Comparison of ENCODE assay signal across 17 cellular contexts in the genomic region with DNA sequence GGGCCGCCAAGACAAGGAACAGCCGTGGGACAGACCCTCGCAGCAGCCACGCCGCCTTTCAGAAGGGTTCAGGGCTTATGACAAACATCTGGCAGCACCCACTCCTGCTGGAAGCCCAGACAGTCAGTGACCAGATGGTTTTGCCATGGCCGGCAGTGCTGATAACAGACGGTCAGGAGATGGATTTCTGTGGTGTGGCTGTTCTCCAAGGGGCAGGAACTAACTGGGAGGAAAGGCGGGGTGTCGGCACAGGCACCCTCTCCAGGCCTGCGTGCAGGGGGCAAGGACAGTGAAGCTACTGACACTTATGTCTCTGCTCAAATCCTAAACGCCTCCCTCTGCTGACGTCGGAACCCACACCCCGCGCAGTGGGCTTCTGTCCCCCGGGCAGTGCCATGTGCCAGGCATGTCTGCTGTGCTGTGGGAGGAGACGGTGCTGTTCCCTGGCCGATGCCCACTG.
"Had no signal": no experiment of that assay in that cellular context is flagged by ENCODE, and none has a peak within 500 bp of the region (broad histone marks: within the 10 kb centered on the region; RNA-seq: fewer than 3 reads in every experiment).

No MANE protein-coding gene starts in this region.

- H3K9me3 ChIP-seq: esophagus muscularis mucosa, pancreas, uterus had no signal

- H3K27me3 Mint-ChIP-seq: activated CD4-positive, alpha-beta T cell treated with anti-CD3 and anti-CD28 coated beads, Interleukin-2, amount 10 ng/mL, durations not matched to agents 7 days and 5 days; activated naive CD4-positive, alpha-beta T cell treated with anti-CD3 and anti-CD28 coated beads, Interleukin-2, amount 10 ng/mL, durations not matched to agents 7 days and 5 days; stimulated activated naive B cell treated with anti-CD40 and anti-IgM and Interleukin-4, amounts not matched to agents 10 μg/mL and 1 μg/mL and 100 μg/mL, for 72 hours had no signal

- DNase-seq: activated CD4-positive, alpha-beta T cell treated with anti-CD3 and anti-CD28 coated beads, Interleukin-2, amount 10 ng/mL, durations not matched to agents 7 days and 5 days; activated naive CD4-positive, alpha-beta T cell treated with anti-CD3 and anti-CD28 coated beads, Interleukin-2, amount 10 ng/mL, durations not matched to agents 7 days and 5 days; activated T-cell treated with anti-CD3 and anti-CD28 coated beads for 4 hours; hypothalamus; kidney glomerular epithelial cell; mesendoderm; pancreas; stimulated activated CD4-positive, alpha-beta T cell treated with anti-CD3 and anti-CD28 coated beads, Interleukin-4, amount 100 ng/mL, for 1 hour; stimulated activated naive B cell treated with anti-CD40 and anti-IgM and Interleukin-4, amounts not matched to agents 10 μg/mL and 1 μg/mL and 100 μg/mL, for 72 hours; T-cell; T-helper 9 cell; uterus had no signal

- H3K4me1 Mint-ChIP-seq: activated CD4-positive, alpha-beta T cell treated with anti-CD3 and anti-CD28 coated beads, Interleukin-2, amount 10 ng/mL, durations not matched to agents 7 days and 5 days; activated naive CD4-positive, alpha-beta T cell treated with anti-CD3 and anti-CD28 coated beads, Interleukin-2, amount 10 ng/mL, durations not matched to agents 7 days and 5 days; stimulated activated naive B cell treated with anti-CD40 and anti-IgM and Interleukin-4, amounts not matched to agents 10 μg/mL and 1 μg/mL and 100 μg/mL, for 72 hours; T-cell had no signal

- H3K4me3 ChIP-seq: esophagus muscularis mucosa, pancreas, tibial nerve, uterus had no signal

- ATAC-seq: pancreas; stimulated activated naive B cell treated with anti-CD40 and anti-IgM and Interleukin-4, amounts not matched to agents 10 μg/mL and 1 μg/mL and 100 μg/mL, for 72 hours; T-cell had no signal

- H3K36me3 ChIP-seq: esophagus muscularis mucosa, pancreas, tibial nerve, uterus had no signal

- FAIRE-seq: colon, endometrium, pancreas had no signal

- H3K27ac ChIP-seq: esophagus muscularis mucosa, pancreas, tibial nerve, uterus had no signal

- H3K36me3 Mint-ChIP-seq: activated naive CD4-positive, alpha-beta T cell treated with anti-CD3 and anti-CD28 coated beads, Interleukin-2, amount 10 ng/mL, durations not matched to agents 7 days and 5 days; stimulated activated naive B cell treated with anti-CD40 and anti-IgM and Interleukin-4, amounts not matched to agents 10 μg/mL and 1 μg/mL and 100 μg/mL, for 72 hours; T-cell had no signal

- H3K27me3 ChIP-seq: esophagus muscularis mucosa, pancreas, tibial nerve, uterus had no signal

- H3K4me1 ChIP-seq: esophagus muscularis mucosa, pancreas, tibial nerve, uterus had no signal

- H3K4me3 Mint-ChIP-seq: activated CD4-positive, alpha-beta T cell treated with anti-CD3 and anti-CD28 coated beads, Interleukin-2, amount 10 ng/mL, durations not matched to agents 7 days and 5 days; activated naive CD4-positive, alpha-beta T cell treated with anti-CD3 and anti-CD28 coated beads, Interleukin-2, amount 10 ng/mL, durations not matched to agents 7 days and 5 days; stimulated activated naive B cell treated with anti-CD40 and anti-IgM and Interleukin-4, amounts not matched to agents 10 μg/mL and 1 μg/mL and 100 μg/mL, for 72 hours; T-cell had no signal

- H3K9me3 Mint-ChIP-seq: activated CD4-positive, alpha-beta T cell treated with anti-CD3 and anti-CD28 coated beads, Interleukin-2, amount 10 ng/mL, durations not matched to agents 7 days and 5 days; activated naive CD4-positive, alpha-beta T cell treated with anti-CD3 and anti-CD28 coated beads, Interleukin-2, amount 10 ng/mL, durations not matched to agents 7 days and 5 days; activated T-helper 2 cell treated with anti-CD3 and anti-CD28 coated beads, Interferon-gamma antibody, Interleukin-2, Interleukin-4, amounts not matched to agents 10 μg/mL and 5 μg/mL and 100 μg/mL, durations not matched to agents 14 hours and 24 hours and 36 hours; stimulated activated naive B cell treated with anti-CD40 and anti-IgM and Interleukin-4, amounts not matched to agents 10 μg/mL and 1 μg/mL and 100 μg/mL, for 72 hours; T-cell had no signal

- H3K27ac Mint-ChIP-seq: activated CD4-positive, alpha-beta T cell treated with anti-CD3 and anti-CD28 coated beads, Interleukin-2, amount 10 ng/mL, durations not matched to agents 7 days and 5 days; activated naive CD4-positive, alpha-beta T cell treated with anti-CD3 and anti-CD28 coated beads, Interleukin-2, amount 10 ng/mL, durations not matched to agents 7 days and 5 days; activated T-helper 2 cell treated with anti-CD3 and anti-CD28 coated beads, Interferon-gamma antibody, Interleukin-2, Interleukin-4, amounts not matched to agents 10 μg/mL and 5 μg/mL and 100 μg/mL, durations not matched to agents 14 hours and 24 hours and 36 hours; stimulated activated naive B cell treated with anti-CD40 and anti-IgM and Interleukin-4, amounts not matched to agents 10 μg/mL and 1 μg/mL and 100 μg/mL, for 72 hours; T-cell had no signal
